10 cellular contexts compared by ENCODE assay signal in genomic region chr18:54426085-54426665, GRCh38.
"Had no signal": no experiment of that assay in that cellular context is flagged by ENCODE, and none has a peak within 500 bp of the region (broad histone marks: within the 10 kb centered on the region; RNA-seq: fewer than 3 reads in every experiment).

No MANE protein-coding gene starts in this region.

- H3K4me3 ChIP-seq: GM23338, HAP-1, K562 had no signal

- ATAC-seq: GM23338, HCT116, HepG2, K562 had no signal

- H3K27ac Mint-ChIP-seq: GM23338, HFFc6 had no signal

- FAIRE-seq: H1, H54, HepG2, K562 had no signal

- H3K36me3 ChIP-seq: HAP-1 had no signal

- H3K4me3 Mint-ChIP-seq: GM23338, HFFc6 had no signal

- DNase-seq: HFFc6, KG1 had no signal

- H3K9me3 Mint-ChIP-seq: GM23338, HFFc6 had no signal

- H3K27ac ChIP-seq: HL-60 had no signal

- H2AFZ ChIP-seq: GM23338 had no signal

- H3K9me3 ChIP-seq: HAP-1 had no signal

- H3K4me1 ChIP-seq: HAP-1 had no signal

- H3K4me2 ChIP-seq: GM23338 had no signal
